In the genomic region with DNA sequence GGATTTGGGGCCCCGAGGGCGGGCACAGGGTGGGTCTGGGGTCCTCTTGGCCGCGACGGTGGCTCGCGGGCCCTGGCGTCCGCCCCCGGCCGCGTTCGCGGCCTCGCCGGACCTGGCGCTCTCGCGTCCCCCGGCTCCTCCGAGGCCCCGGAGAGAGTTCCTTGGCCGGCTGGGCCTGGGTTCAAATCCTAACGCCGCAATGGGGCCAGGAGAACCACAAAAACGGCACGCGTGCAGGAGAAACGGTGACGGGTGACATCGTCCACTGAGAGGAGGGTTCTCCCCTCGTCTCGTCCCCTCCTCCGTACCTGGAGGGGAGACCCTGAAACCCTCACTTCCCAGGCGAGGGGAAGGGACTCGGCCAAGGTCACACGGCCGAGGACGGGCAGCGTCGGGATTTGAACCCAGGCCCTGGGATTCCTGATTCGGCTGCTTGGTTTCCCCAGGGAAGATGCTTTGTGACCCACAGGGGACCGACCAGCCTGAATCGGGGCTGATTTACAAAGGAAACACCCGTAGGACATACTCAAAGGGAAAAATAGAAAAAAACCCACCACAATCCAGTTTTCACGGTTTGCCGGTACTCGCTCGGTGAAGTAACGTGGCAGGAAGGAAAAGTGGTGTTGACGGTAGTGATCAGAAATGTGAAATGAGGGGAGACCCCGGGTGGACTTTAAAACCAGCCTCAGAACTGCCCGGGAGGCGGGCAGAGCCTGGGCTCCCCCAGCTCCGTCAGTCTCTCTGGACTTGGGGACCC, we compare ENCODE assay signal across 6 cellular contexts. TPM values are rescaled to one million over a fixed set of nuclear protein-coding genes. Genes with fewer than 3 reads are reported as not detected.
DNase-seq lines count a peak whose midpoint lies in the region; ATAC-seq and TF ChIP-seq lines count a peak whose summit lies in the region.

No MANE protein-coding gene starts in this region.

- intact Hi-C loops in CD8-positive, alpha-beta T cell (cut with DNase I, micrococcal nuclease): loop anchor here (1.0 to 5.0 kb wide), 7 partner anchors 97 to 1996 kb away; partner anchors contain the start of genes ALKBH7 (in 1 of the 2), CACTIN (in 1 of the 2), CATSPERD (in 1 of the 2) and DPP9 (in 1 of the 2)
- intact Hi-C loops in dendritic cell treated with granulocyte-macrophage colony-stimulating factor and Interleukin-4, amounts not matched to agents 40 ng/mL and 50 ng/mL, for 4 days (cut with micrococcal nuclease): loop anchor here (2.0 kb wide), 2 partner anchors 57 to 67 kb away; partner anchors contain the start of genes HSD11B1L, MICOS13 and RPL36

- no peaks in the 10 kb centered on the region for H3K9me3 Mint-ChIP-seq in CD8-positive, alpha-beta T cell
- H3K9me3 Mint-ChIP-seq in dendritic cell treated with granulocyte-macrophage colony-stimulating factor and Interleukin-4, amounts not matched to agents 40 ng/mL and 50 ng/mL, for 4 days: no peaks in the 10 kb centered on the region
- H3K9me3 Mint-ChIP-seq in progenitor cell of endocrine pancreas (ENCODE audit: low read depth): no peaks in the 10 kb centered on the region

- peak overlapping the region; percentile 90 for H3K27ac ChIP-seq in CD8-positive, alpha-beta T cell (ENCODE audit: low read depth, low read length)

- no peaks in the 10 kb centered on the region for H3K27me3 Mint-ChIP-seq in CD8-positive, alpha-beta T cell (ENCODE audit: low read depth)
- H3K27me3 Mint-ChIP-seq in dendritic cell treated with granulocyte-macrophage colony-stimulating factor and Interleukin-4, amounts not matched to agents 40 ng/mL and 50 ng/mL, for 4 days: no peaks in the 10 kb centered on the region
- H3K27me3 Mint-ChIP-seq in progenitor cell of endocrine pancreas: no peaks in the 10 kb centered on the region

- POLR2A ChIA-PET in CD8-positive, alpha-beta T cell (lab: Charles Lee): interaction anchor here (0.8 to 1.6 kb wide), 12 partner anchors 14 to 655 kb away, joined by 3 to 13 read pairs (median 5); partner anchors contain the start of genes CATSPERD, DUS3L, KDM4B and LONP1

- TF ChIP-seq CTCF in CD8-positive, alpha-beta T cell (IDR thresholded peaks at IDR 0.05): no peak
- no peak for TF ChIP-seq CTCF in progenitor cell of endocrine pancreas (IDR thresholded peaks at IDR 0.05; ENCODE audit: unreplicated experiment)

- H3K4me1 ChIP-seq in CD8-positive, alpha-beta T cell (ENCODE audit: insufficient read depth, low read length): peaks cover 78% of the 10 kb centered on the region

- peak overlapping the region; percentile 99 for H3K27ac Mint-ChIP-seq in CD8-positive, alpha-beta T cell
- H3K27ac Mint-ChIP-seq in dendritic cell treated with granulocyte-macrophage colony-stimulating factor and Interleukin-4, amounts not matched to agents 40 ng/mL and 50 ng/mL, for 4 days: peak overlapping the region; percentile 100
- peak overlapping the region; percentile 100 for H3K27ac Mint-ChIP-seq in progenitor cell of endocrine pancreas

- DNase-seq in CD8-positive, alpha-beta T cell: peak in 2 of 7 experiments; percentile 15 to 51
- DNase-seq in MG63 (no peak), progenitor cell of endocrine pancreas (ENCODE audit: low spot score, unreplicated experiment) (no peak), cerebellum (ENCODE audit: low spot score) (no peak), cortex of kidney (lab: John Stamatoyannopoulos, UW) (no peak)

- H3K4me3 Mint-ChIP-seq in CD8-positive, alpha-beta T cell: peak overlapping the region; percentile 100
- peak overlapping the region; percentile 100 for H3K4me3 Mint-ChIP-seq in dendritic cell treated with granulocyte-macrophage colony-stimulating factor and Interleukin-4, amounts not matched to agents 40 ng/mL and 50 ng/mL, for 4 days
- H3K4me3 Mint-ChIP-seq in progenitor cell of endocrine pancreas (ENCODE audit: low read depth): peak overlapping the region; percentile 100

- H3K36me3 ChIP-seq in CD8-positive, alpha-beta T cell (ENCODE audit: insufficient read depth, low read length): peaks cover 56% of the 10 kb centered on the region
- H3K36me3 ChIP-seq in MG63: peaks cover 60% of the 10 kb centered on the region

- CTCF ChIA-PET in CD8-positive, alpha-beta T cell (lab: Charles Lee): interaction anchor here (0.7 to 2.2 kb wide), 6 partner anchors 42 to 98 kb away, joined by 3 to 6 read pairs (median 4); partner anchors contain the start of gene RPL36

- ATAC-seq in CD8-positive, alpha-beta T cell: no peak

- no peaks in the 10 kb centered on the region for H3K27me3 ChIP-seq in CD8-positive, alpha-beta T cell (ENCODE audit: insufficient read depth, low read length)
- H3K27me3 ChIP-seq in MG63: no peaks in the 10 kb centered on the region

- H3K9me3 ChIP-seq in CD8-positive, alpha-beta T cell (ENCODE audit: low read length): no peaks in the 10 kb centered on the region
- H3K9me3 ChIP-seq in MG63: no peaks in the 10 kb centered on the region

- H3K4me3 ChIP-seq in CD8-positive, alpha-beta T cell (ENCODE audit: low read depth, low read length): peak overlapping the region; percentile 78
- H3K4me3 ChIP-seq in MG63: peak overlapping the region; percentile 88

- peaks cover 76% of the 10 kb centered on the region for H3K36me3 Mint-ChIP-seq in CD8-positive, alpha-beta T cell
- H3K36me3 Mint-ChIP-seq in dendritic cell treated with granulocyte-macrophage colony-stimulating factor and Interleukin-4, amounts not matched to agents 40 ng/mL and 50 ng/mL, for 4 days (ENCODE audit: low read depth): peaks cover 99% of the 10 kb centered on the region
- H3K36me3 Mint-ChIP-seq in progenitor cell of endocrine pancreas (ENCODE audit: insufficient read depth): peaks cover 31% of the 10 kb centered on the region

- H3K4me1 Mint-ChIP-seq in CD8-positive, alpha-beta T cell (ENCODE audit: low read depth): peaks cover 67% of the 10 kb centered on the region
- peaks cover 69% of the 10 kb centered on the region for H3K4me1 Mint-ChIP-seq in dendritic cell treated with granulocyte-macrophage colony-stimulating factor and Interleukin-4, amounts not matched to agents 40 ng/mL and 50 ng/mL, for 4 days (ENCODE audit: low read depth)
- H3K4me1 Mint-ChIP-seq in progenitor cell of endocrine pancreas (ENCODE audit: low read depth): peaks cover 41% of the 10 kb centered on the region

RNA-seq across cellular contexts. Expression of gene SAFB, which starts 0.7 kb away (rescaled TPM):
- 100 to 1,000 TPM; 190 to 191 TPM for total RNA-seq in CD8-positive, alpha-beta T cell
- total RNA-seq in MG63 (2014; rRNA removed; shearing (Covaris generic); ENCODE audit: low replicate concordance): 22.8 and 33.0 TPM in 2 replicates
- 151 and 169 TPM in 2 replicates for total RNA-seq in progenitor cell of endocrine pancreas
- 93.6 TPM for total RNA-seq in cerebellum

RNA-seq across cellular contexts. Expression of gene SAFB2, which starts 1.0 kb away (rescaled TPM):
- 100 to 1,000 TPM; 293 to 302 TPM for total RNA-seq in CD8-positive, alpha-beta T cell
- 5.1 and 12.3 TPM in 2 replicates for total RNA-seq in MG63 (2014; rRNA removed; shearing (Covaris generic); ENCODE audit: low replicate concordance)
- 95.4 and 107 TPM in 2 replicates for total RNA-seq in progenitor cell of endocrine pancreas
- 65.1 TPM for total RNA-seq in cerebellum

RNA-seq across cellular contexts. Expression of gene TINCR, which starts 55.8 kb away (rescaled TPM):
- total RNA-seq in CD8-positive, alpha-beta T cell: 1 to 10 TPM; 1.1 to 1.8 TPM
- total RNA-seq in MG63 (2014; rRNA removed; shearing (Covaris generic); ENCODE audit: low replicate concordance): 0.10 and 0.23 TPM in 2 replicates
- total RNA-seq in progenitor cell of endocrine pancreas (0.60 and 1.0 TPM in 2 replicates), cerebellum (1.1 TPM)

RNA-seq across cellular contexts. Expression of gene MICOS13, which starts 56.7 kb away (rescaled TPM):
- total RNA-seq in CD8-positive, alpha-beta T cell: 10 to 100 TPM; 19.6 to 24.8 TPM
- total RNA-seq in MG63 (2014; rRNA removed; shearing (Covaris generic); ENCODE audit: low replicate concordance): 21.8 and 75.4 TPM in 2 replicates
- 28.1 and 29.7 TPM in 2 replicates for total RNA-seq in progenitor cell of endocrine pancreas
- total RNA-seq in cerebellum: 12.2 TPM

RNA-seq across cellular contexts. Expression of gene HSD11B1L, which starts 57.3 kb away (rescaled TPM):
- 1 to 10 TPM; 3.1 to 4.1 TPM for total RNA-seq in CD8-positive, alpha-beta T cell
- 3.6 and 5.8 TPM in 2 replicates for total RNA-seq in MG63 (2014; rRNA removed; shearing (Covaris generic); ENCODE audit: low replicate concordance)
- total RNA-seq in progenitor cell of endocrine pancreas: 20.1 and 21.1 TPM in 2 replicates
- 15.0 TPM for total RNA-seq in cerebellum
